1 cellular context compared by ENCODE assay signal in genomic region chr12:14689144-14689543, GRCh38.
TF ChIP-seq lines count a peak whose summit lies in the region.

No MANE protein-coding gene starts in this region.

TF ChIP-seq in GM12878, 131 proteins besides CTCF, POLR2A, EP300 and RAD21 (continued from another document):
- TF ChIP-seq IRF5 (IDR thresholded peaks at IDR 0.05; ENCODE audit: borderline replicate concordance): no peak
